10 cellular contexts compared by ENCODE assay signal in the genomic region with DNA sequence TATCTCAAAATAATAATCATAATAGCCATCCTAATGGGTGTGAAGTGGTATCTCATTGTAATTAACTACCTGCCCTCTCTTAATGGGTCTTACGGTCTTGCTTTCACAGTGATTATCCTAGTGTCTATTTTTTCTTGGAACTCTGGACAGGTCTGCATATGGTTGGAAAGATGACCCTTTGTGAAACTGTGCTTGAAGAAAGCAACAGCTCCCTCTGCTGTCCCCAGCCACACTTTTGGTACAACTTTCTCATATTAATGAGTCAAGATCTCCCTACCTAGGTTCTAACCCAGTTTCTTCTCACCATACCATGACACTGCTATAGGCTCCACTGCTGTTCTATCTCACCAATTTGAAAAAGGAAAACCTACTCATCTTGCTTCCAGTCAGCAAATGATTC. TPM values are rescaled to one million over a fixed set of nuclear protein-coding genes. Genes with fewer than 3 reads are reported as not detected.
DNase-seq lines count a peak whose midpoint lies in the region; ATAC-seq and TF ChIP-seq lines count a peak whose summit lies in the region.
"Had no signal": no experiment of that assay in that cellular context is flagged by ENCODE, and none has a peak within 500 bp of the region (broad histone marks: within the 10 kb centered on the region; RNA-seq: fewer than 3 reads in every experiment).

No MANE protein-coding gene starts in this region.

- H3K36me3 ChIP-seq in lung (ENCODE audit: control insufficient read depth in 2 of 2, insufficient read depth in 2 of 2, low read length in 2 of 2): no peaks in the 10 kb centered on the region
- H3K36me3 ChIP-seq: MG63 had no signal

- peak; percentile 23 for DNase-seq in DMS53 treated with DMSO at 0.1 percent for 48 hours (lab: John Stamatoyannopoulos, UW; ENCODE audit: unreplicated experiment)
- peak; percentile 10 for DNase-seq in HK-2 (ENCODE audit: unreplicated experiment)
- DNase-seq in amniotic epithelial cell (ENCODE audit: low read depth): peak; percentile 7
- DNase-seq in lung (ENCODE audit: low spot score): no peak
- DNase-seq in ureter (ENCODE audit: low spot score): no peak
- no peak for DNase-seq in NCI-H2227 (lab: John Stamatoyannopoulos, UW; ENCODE audit: unreplicated experiment)
- DNase-seq in activated T-cell treated with anti-CD3 and anti-CD28 coated beads, Interleukin-2, amount 50 U/mL, for 1 hour: no peak
- no peak for DNase-seq in NCI-H187 treated with DMSO at 0.1 percent for 48 hours (lab: John Stamatoyannopoulos, UW)
- DNase-seq: activated T-cell treated with anti-CD3 and anti-CD28 coated beads for 4 hours, MG63 had no signal

- ATAC-seq in lung (ENCODE audit: insufficient read depth, low FRiP score): no peak

- H3K27me3 ChIP-seq in lung (ENCODE audit: control insufficient read depth, insufficient read depth): no peaks in the 10 kb centered on the region
- H3K27me3 ChIP-seq: MG63 had no signal

- no peaks in the 10 kb centered on the region for H3K4me1 ChIP-seq in lung (ENCODE audit: control insufficient read depth in 2 of 2, insufficient read depth in 2 of 2, low read length in 2 of 2)

- 90 to 93% methylated on average over 1 of the region's 1 CpG for WGBS in lung, 2 donors

- no peak overlapping the region for H3K4me3 ChIP-seq in lung
- H3K4me3 ChIP-seq: MG63 had no signal

- H3K9me3 ChIP-seq in lung (ENCODE audit: control insufficient read depth in 2 of 2, insufficient read depth in 1 of 2, low read length in 1 of 2): peaks cover 0 to 3% of the 10 kb centered on the region in 2 donors
- H3K9me3 ChIP-seq: MG63 had no signal

- TF ChIP-seq CTCF in lung (IDR thresholded peaks at IDR 0.05; ENCODE audit: control extremely low read depth, extremely low read depth): peak; percentile 14

- H3K27ac ChIP-seq in lung (ENCODE audit: low read depth in 1 of 2, low read length in 1 of 2): no peak overlapping the region

RNA-seq across cellular contexts. Expression of gene TFDP3, which starts 2.4 kb away (rescaled TPM):
- total RNA-seq in lung: not detected
- polyA plus RNA-seq in lung: not detected
- not detected for total RNA-seq in ureter

Comparison
In these comparisons a context has a peak if more than half of its experiments do, and no peak if none do; other contexts are left out.
1. DNase-seq: peak in DMS53 treated with DMSO at 0.1 percent for 48 hours (single experiment), HK-2 (single experiment) and amniotic epithelial cell (single experiment); none in lung (single experiment), ureter (single experiment), NCI-H2227 (single experiment), activated T-cell treated with anti-CD3 and anti-CD28 coated beads, Interleukin-2, amount 50 U/mL, for 1 hour (single experiment) and NCI-H187 treated with DMSO at 0.1 percent for 48 hours (single experiment).